In the genomic region with DNA sequence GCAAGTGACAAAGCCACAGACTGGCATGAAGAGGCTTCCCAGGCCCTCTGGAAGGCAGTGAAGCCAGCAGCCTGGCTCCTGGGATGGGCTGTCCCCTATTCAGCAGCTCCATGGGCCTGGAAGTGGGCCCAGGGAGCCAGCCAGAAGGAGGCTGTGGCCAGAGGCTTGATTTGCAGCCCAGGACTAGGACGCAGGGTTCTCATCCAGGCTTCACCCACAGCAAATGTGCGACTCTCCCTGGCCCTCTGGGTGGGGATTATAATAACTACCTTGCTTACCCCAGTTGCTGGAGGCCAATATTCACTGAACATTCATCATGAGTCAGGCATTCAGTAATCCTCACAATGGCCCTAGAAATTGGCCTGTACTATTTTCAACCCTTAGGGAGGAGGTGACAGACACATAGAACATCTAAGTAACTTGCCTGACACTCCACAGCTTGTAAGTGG, we compare ENCODE assay signal across 12 cellular contexts. TPM values are rescaled to one million over a fixed set of nuclear protein-coding genes. Genes with fewer than 3 reads are reported as not detected.
DNase-seq lines count a peak whose midpoint lies in the region; ATAC-seq and TF ChIP-seq lines count a peak whose summit lies in the region.
"Had no signal": no experiment of that assay in that cellular context is flagged by ENCODE, and none has a peak within 500 bp of the region (broad histone marks: within the 10 kb centered on the region; RNA-seq: fewer than 3 reads in every experiment).

No MANE protein-coding gene starts in this region.

- H3K36me3 Mint-ChIP-seq in activated CD4-positive, alpha-beta T cell treated with anti-CD3 and anti-CD28 coated beads for 36 hours (ENCODE audit: low read depth): no peaks in the 10 kb centered on the region

- no peak for TF ChIP-seq EP300 in sigmoid colon (IDR thresholded peaks at IDR 0.05)

- H3K9me3 ChIP-seq in PC-3 (ENCODE audit: low read length) (no peaks in the 10 kb centered on the region), sigmoid colon (no peaks in the 10 kb centered on the region), A673 (ENCODE audit: low read depth, low read length, poor library complexity, severe bottlenecking) (no peaks in the 10 kb centered on the region)
- H3K9me3 ChIP-seq: BE2C, right lobe of liver had no signal

- H3K4me3 Mint-ChIP-seq in activated CD4-positive, alpha-beta T cell treated with anti-CD3 and anti-CD28 coated beads for 36 hours: no peak overlapping the region
- H3K4me3 Mint-ChIP-seq: activated T-cell treated with anti-CD3 and anti-CD28 coated beads, Interleukin-2, amount 50 U/mL, for 4 hours had no signal

- H3K27ac Mint-ChIP-seq in activated CD4-positive, alpha-beta T cell treated with anti-CD3 and anti-CD28 coated beads for 36 hours: peak overlapping the region; percentile 66

- H3K27me3 ChIP-seq in PC-3 (ENCODE audit: low read length) (no peaks in the 10 kb centered on the region), sigmoid colon (no peaks in the 10 kb centered on the region), A673 (replicated peaks; ENCODE audit: insufficient read depth, low read depth, low read length, poor library complexity) (no peaks in the 10 kb centered on the region)
- H3K27me3 ChIP-seq: BE2C, right lobe of liver had no signal

- no peak for TF ChIP-seq POLR2A in sigmoid colon (IDR thresholded peaks at IDR 0.05)

- H3K36me3 ChIP-seq in PC-3 (ENCODE audit: low read depth, low read length) (no peaks in the 10 kb centered on the region), sigmoid colon (no peaks in the 10 kb centered on the region), A673 (ENCODE audit: insufficient read depth, low read length, poor library complexity, severe bottlenecking) (no peaks in the 10 kb centered on the region)
- H3K36me3 ChIP-seq: BE2C, right lobe of liver had no signal

- BruUV-seq in PC-3 (replicated peaks; lab: Mats Ljungman, UMichigan) (no TSS peak), A673 (replicated peaks; lab: Mats Ljungman, UMichigan) (no TSS peak)

- no peaks in the 10 kb centered on the region for H3K79me2 ChIP-seq in PC-3 (ENCODE audit: low read length)

- peaks cover 50% of the 10 kb centered on the region for H3K4me1 ChIP-seq in PC-3 (ENCODE audit: insufficient read depth, low read length)
- H3K4me1 ChIP-seq in sigmoid colon: peaks cover 0 to 26% (median 18%) of the 10 kb centered on the region in 4 donors
- H3K4me1 ChIP-seq in A673 (ENCODE audit: insufficient read depth, low read length, poor library complexity, severe bottlenecking): peaks cover 6% of the 10 kb centered on the region

- H4K20me1 ChIP-seq in PC-3 (ENCODE audit: low read length): no peaks in the 10 kb centered on the region

- peaks cover 25% of the 10 kb centered on the region for H3K4me1 Mint-ChIP-seq in activated CD4-positive, alpha-beta T cell treated with anti-CD3 and anti-CD28 coated beads for 36 hours

- intact Hi-C loops in activated CD4-positive, alpha-beta T cell treated with anti-CD3 and anti-CD28 coated beads for 36 hours (cut with DNase I, micrococcal nuclease): loop anchor here (1.0 to 5.0 kb wide), 2 partner anchors 16 to 44 kb away; a partner anchor contains a TSS
- intact Hi-C loops in PC-3 (cut with micrococcal nuclease): no loop called here
- intact Hi-C loops in sigmoid colon (cut with DNase I): no loop called here
- intact Hi-C loops in A673 (cut with micrococcal nuclease; ENCODE audit: unreplicated experiment): no loop called here

- H3K9me3 Mint-ChIP-seq in activated CD4-positive, alpha-beta T cell treated with anti-CD3 and anti-CD28 coated beads for 36 hours (ENCODE audit: low read depth): no peaks in the 10 kb centered on the region
- H3K9me3 Mint-ChIP-seq: activated T-cell treated with anti-CD3 and anti-CD28 coated beads, Interleukin-2, amount 50 U/mL, for 4 hours had no signal

- H3K4me2 ChIP-seq in PC-3 (ENCODE audit: low read length): peak overlapping the region; percentile 54

- CTCF ChIA-PET in activated CD4-positive, alpha-beta T cell treated with anti-CD3 and anti-CD28 coated beads for 36 hours (lab: Charles Lee): interaction anchor here (0.9 to 2.5 kb wide), 5 partner anchors 9 to 42 kb away, joined by 3 to 15 read pairs (median 4); no protein-coding TSS in a partner anchor
- CTCF ChIA-PET in PC-3 (lab: Charles Lee): no interaction called here
- CTCF ChIA-PET in A673 (lab: Charles Lee): no interaction called here

- no peaks in the 10 kb centered on the region for H3K9me2 ChIP-seq in PC-3 (replicated peaks; ENCODE audit: low read length)

- no peaks in the 10 kb centered on the region for H3F3A ChIP-seq in PC-3 (ENCODE audit: low read length, unreplicated experiment)

- no peak overlapping the region; the same call in 1 of the 2 replicates for H2AFZ ChIP-seq in PC-3 (ENCODE audit: low read length)

- H3K27ac ChIP-seq in PC-3 (ENCODE audit: low read length) (peak overlapping the region; percentile 91), sigmoid colon (peak overlapping the region in 3 of 4 donors; percentile 63 to 69 (median 68)), A673 (ENCODE audit: low read depth, low read length, poor library complexity, severe bottlenecking) (no peak overlapping the region)
- H3K27ac ChIP-seq: right lobe of liver had no signal

- no peak for DNase-seq in activated CD4-positive, alpha-beta T cell treated with anti-CD3 and anti-CD28 coated beads for 36 hours
- DNase-seq in activated CD4-positive, alpha-beta T cell treated with anti-CD3 and anti-CD28 coated beads, Interleukin-2, amount 50 U/mL, for 4 hours: no peak
- DNase-seq in PC-3 (peak; percentile 95), fibroblast of mammary gland (ENCODE audit: low read depth) (peak; percentile 67), sigmoid colon (no peak), A673 (ENCODE audit: low spot score) (no peak), NCI-H1436 (lab: John Stamatoyannopoulos, UW) (no peak)
- DNase-seq: activated T-cell treated with anti-CD3 and anti-CD28 coated beads, Interleukin-2, amount 50 U/mL, for 4 hours; BE2C; OCI-M1; right lobe of liver had no signal

- POLR2A ChIA-PET in activated CD4-positive, alpha-beta T cell treated with anti-CD3 and anti-CD28 coated beads for 36 hours (lab: Charles Lee): no interaction called here
- POLR2A ChIA-PET in PC-3 (lab: Charles Lee; ENCODE audit: unreplicated experiment) (no interaction called here), A673 (lab: Charles Lee; ENCODE audit: low non-redundant PET) (no interaction called here)

- ATAC-seq in activated CD4-positive, alpha-beta T cell treated with anti-CD3 and anti-CD28 coated beads for 36 hours: peak; percentile 18
- ATAC-seq in PC-3 (peak; percentile 82), HG03520 (IDR thresholded peaks at IDR 0.05; ENCODE audit: unreplicated experiment) (no peak)
- ATAC-seq: right lobe of liver had no signal

- WGBS in sigmoid colon, 2 donors: 93 to 95% methylated on average over 2 of the region's 2 CpGs

- no peaks in the 10 kb centered on the region for H3K27me3 Mint-ChIP-seq in activated CD4-positive, alpha-beta T cell treated with anti-CD3 and anti-CD28 coated beads for 36 hours

- no peak for TF ChIP-seq CTCF in PC-3 (conservative IDR thresholded peaks at IDR 0.05; ENCODE audit: low read depth, low read length)
- TF ChIP-seq CTCF in fibroblast of mammary gland (conservative IDR thresholded peaks at IDR 0.05; ENCODE audit: control insufficient read depth, insufficient read depth, low read depth, low read length): no peak
- no peak for TF ChIP-seq CTCF in sigmoid colon (IDR thresholded peaks at IDR 0.05)
- TF ChIP-seq CTCF in A673 (conservative IDR thresholded peaks at IDR 0.05; ENCODE audit: low read depth, low read length): no peak

- peak overlapping the region; percentile 53 for H3K9ac ChIP-seq in PC-3 (ENCODE audit: low read length)

- H3K4me3 ChIP-seq in PC-3 (ENCODE audit: low read length) (no peak overlapping the region), fibroblast of mammary gland (ENCODE audit: control insufficient read depth, low read depth, low read length) (no peak overlapping the region), sigmoid colon (no peak overlapping the region), A673 (ENCODE audit: low read depth, low read length, poor library complexity, severe bottlenecking) (no peak overlapping the region)
- H3K4me3 ChIP-seq: right lobe of liver had no signal

RNA-seq across cellular contexts. Expression of a gene that starts 24.6 kb away (rescaled TPM):
- 100 to 1,000 TPM; 124 to 157 TPM for total RNA-seq in activated CD4-positive, alpha-beta T cell treated with anti-CD3 and anti-CD28 coated beads for 36 hours
- total RNA-seq in PC-3 (2014; rRNA removed): 362 and 378 TPM in 2 replicates
- 100 to 1,000 TPM; 307 to 378 (median 342) TPM for total RNA-seq in sigmoid colon
- polyA plus RNA-seq in sigmoid colon: 100 to 1,000 TPM; 304 to 467 (median 403) TPM
- total RNA-seq in A673 (2021): 272 and 274 TPM in 2 replicates

RNA-seq across cellular contexts. Expression of a gene that starts 45.1 kb away (rescaled TPM):
- 1 to 10 TPM; 7.6 to 8.4 TPM for total RNA-seq in activated CD4-positive, alpha-beta T cell treated with anti-CD3 and anti-CD28 coated beads for 36 hours
- total RNA-seq in PC-3 (2014; rRNA removed) (0.95 and 5.2 TPM in 2 replicates), sigmoid colon (10 to 100 TPM in 3 of 4 donors, 1 to 10 TPM in 1; 5.8 to 18.0 (median 14.8) TPM), A673 (2021) (18.5 and 29.9 TPM in 2 replicates)
- polyA plus RNA-seq in sigmoid colon: 10 to 100 TPM in 2 of 3 donors, 1 to 10 TPM in 1; 4.8 to 18.1 (median 15.5) TPM

Comparison
In these comparisons a context has a peak if more than half of its experiments do, and no peak if none do; other contexts are left out.
1. DNase-seq: peak in PC-3 (single experiment) and fibroblast of mammary gland (single experiment); none in activated CD4-positive, alpha-beta T cell treated with anti-CD3 and anti-CD28 coated beads for 36 hours (single experiment), activated CD4-positive, alpha-beta T cell treated with anti-CD3 and anti-CD28 coated beads, Interleukin-2, amount 50 U/mL, for 4 hours (0 of 2), sigmoid colon (single experiment), A673 (single experiment) and NCI-H1436 (single experiment).
2. intact Hi-C loops: an anchor here in activated CD4-positive, alpha-beta T cell treated with anti-CD3 and anti-CD28 coated beads for 36 hours (1.0 to 5.0 kb wide); none called in PC-3, sigmoid colon and A673.